ENCODE assay signal across 8 cellular contexts in genomic region chr17:36937961-36938565, GRCh38. TPM values are rescaled to one million over a fixed set of nuclear protein-coding genes. Genes with fewer than 3 reads are reported as not detected.
DNase-seq lines count a peak whose midpoint lies in the region; ATAC-seq and TF ChIP-seq lines count a peak whose summit lies in the region.

No MANE protein-coding gene starts in this region.

- H3K9me3 Mint-ChIP-seq in activated T-cell treated with anti-CD3 and anti-CD28 coated beads, Interleukin-2, amount 50 U/mL, for 24 hours: no peaks in the 10 kb centered on the region
- H3K9me3 Mint-ChIP-seq in glutamatergic neuron (ENCODE audit: unreplicated experiment): peaks cover 31% of the 10 kb centered on the region
- no peaks in the 10 kb centered on the region for H3K9me3 Mint-ChIP-seq in stimulated activated effector memory CD8-positive, alpha-beta T cell treated with anti-CD3 and anti-CD28 coated beads, Interleukin-12 subunit alpha, Interleukin-12 subunit beta, amount 100 ng/mL, for 72 hours

- no peak for TF ChIP-seq EP300 in tibial nerve (IDR thresholded peaks at IDR 0.05)

- H3K4me1 Mint-ChIP-seq in activated T-cell treated with anti-CD3 and anti-CD28 coated beads, Interleukin-2, amount 50 U/mL, for 24 hours (ENCODE audit: low read depth): peaks cover 71% of the 10 kb centered on the region
- peaks cover 20% of the 10 kb centered on the region for H3K4me1 Mint-ChIP-seq in glutamatergic neuron (ENCODE audit: low read depth, unreplicated experiment)
- peaks cover 76% of the 10 kb centered on the region for H3K4me1 Mint-ChIP-seq in stimulated activated effector memory CD8-positive, alpha-beta T cell treated with anti-CD3 and anti-CD28 coated beads, Interleukin-12 subunit alpha, Interleukin-12 subunit beta, amount 100 ng/mL, for 72 hours

- H3K4me3 Mint-ChIP-seq in activated T-cell treated with anti-CD3 and anti-CD28 coated beads, Interleukin-2, amount 50 U/mL, for 24 hours: peak overlapping the region; percentile 66
- peak overlapping the region; percentile 82 for H3K4me3 Mint-ChIP-seq in glutamatergic neuron (ENCODE audit: unreplicated experiment)
- H3K4me3 Mint-ChIP-seq in stimulated activated effector memory CD8-positive, alpha-beta T cell treated with anti-CD3 and anti-CD28 coated beads, Interleukin-12 subunit alpha, Interleukin-12 subunit beta, amount 100 ng/mL, for 72 hours: peak overlapping the region; percentile 78

- no peaks in the 10 kb centered on the region for H3K36me3 ChIP-seq in tibial nerve

- no peaks in the 10 kb centered on the region for H3K9me3 ChIP-seq in tibial nerve

- peaks cover 4 to 100% of the 10 kb centered on the region in 2 donors for H3K27me3 ChIP-seq in tibial nerve

- peak overlapping the region in 1 of 4 donors; percentile 30 for H3K4me3 ChIP-seq in tibial nerve

- peak overlapping the region; percentile 50; the same call in 1 of the 2 replicates for H3K27ac ChIP-seq in VCaP
- H3K27ac ChIP-seq in tibial nerve: no peak overlapping the region

- WGBS in tibial nerve, 2 donors: 2 to 5% methylated on average over 33 to 35 of the region's 35 CpGs

- TF ChIP-seq CTCF in VCaP (conservative IDR thresholded peaks at IDR 0.05) (no peak), glutamatergic neuron (IDR thresholded peaks at IDR 0.05; ENCODE audit: partially characterized antibody, unreplicated experiment) (no peak), tibial nerve (IDR thresholded peaks at IDR 0.05) (no peak)

- peaks cover 0 to 95% (median 56%) of the 10 kb centered on the region in 4 donors for H3K4me1 ChIP-seq in tibial nerve

- H3K36me3 Mint-ChIP-seq in activated T-cell treated with anti-CD3 and anti-CD28 coated beads, Interleukin-2, amount 50 U/mL, for 24 hours (ENCODE audit: low read depth): no peaks in the 10 kb centered on the region
- no peaks in the 10 kb centered on the region for H3K36me3 Mint-ChIP-seq in glutamatergic neuron (ENCODE audit: unreplicated experiment)
- H3K36me3 Mint-ChIP-seq in stimulated activated effector memory CD8-positive, alpha-beta T cell treated with anti-CD3 and anti-CD28 coated beads, Interleukin-12 subunit alpha, Interleukin-12 subunit beta, amount 100 ng/mL, for 72 hours: peaks cover 18% of the 10 kb centered on the region

- DNase-seq in activated T-cell treated with anti-CD3 and anti-CD28 coated beads, Interleukin-2, amount 50 U/mL, for 24 hours: no peak
- DNase-seq in activated T-cell treated with anti-CD3 and anti-CD28 coated beads for 4 hours (no peak), glutamatergic neuron (peak; percentile 47), tibial nerve (ENCODE audit: low spot score in 2 of 2) (no peak), EL (no peak)
- no peak for DNase-seq in stimulated activated effector memory CD8-positive, alpha-beta T cell treated with anti-CD3 and anti-CD28 coated beads, Interleukin-12 subunit alpha, Interleukin-12 subunit beta, amount 100 ng/mL, for 72 hours (ENCODE audit: low spot score in 2 of 2)
- no peak for DNase-seq in NK-92 treated with Interleukin-12 subunit alpha and Interleukin-12 subunit beta, amount 100 ng/mL, for 24 hours (lab: John Stamatoyannopoulos, UW)

- H3K27me3 Mint-ChIP-seq in activated T-cell treated with anti-CD3 and anti-CD28 coated beads, Interleukin-2, amount 50 U/mL, for 24 hours: peaks cover 92% of the 10 kb centered on the region
- H3K27me3 Mint-ChIP-seq in glutamatergic neuron (ENCODE audit: unreplicated experiment): peaks cover 47% of the 10 kb centered on the region

- TF ChIP-seq POLR2A in tibial nerve (IDR thresholded peaks at IDR 0.05): no peak

- no peak overlapping the region for H3K27ac Mint-ChIP-seq in activated T-cell treated with anti-CD3 and anti-CD28 coated beads, Interleukin-2, amount 50 U/mL, for 24 hours
- no peak overlapping the region for H3K27ac Mint-ChIP-seq in glutamatergic neuron (ENCODE audit: unreplicated experiment)
- peak overlapping the region; percentile 50 for H3K27ac Mint-ChIP-seq in stimulated activated effector memory CD8-positive, alpha-beta T cell treated with anti-CD3 and anti-CD28 coated beads, Interleukin-12 subunit alpha, Interleukin-12 subunit beta, amount 100 ng/mL, for 72 hours

- ATAC-seq in stimulated activated effector memory CD8-positive, alpha-beta T cell treated with anti-CD3 and anti-CD28 coated beads, Interleukin-12 subunit alpha, Interleukin-12 subunit beta, amount 100 ng/mL, for 72 hours: peak; percentile 17

RNA-seq across cellular contexts. Expression of gene LHX1, which starts 0.8 kb away (rescaled TPM):
- total RNA-seq in glutamatergic neuron (ENCODE audit: unreplicated experiment) (2.6 TPM), tibial nerve (not detected)

RNA-seq across cellular contexts. Expression of gene AATF, which starts 10.7 kb away (rescaled TPM):
- total RNA-seq in glutamatergic neuron (ENCODE audit: unreplicated experiment) (22.5 TPM), tibial nerve (10 to 100 TPM; 26.5 to 36.2 (median 30.1) TPM)
